8 cellular contexts compared by ENCODE assay signal in the genomic region with DNA sequence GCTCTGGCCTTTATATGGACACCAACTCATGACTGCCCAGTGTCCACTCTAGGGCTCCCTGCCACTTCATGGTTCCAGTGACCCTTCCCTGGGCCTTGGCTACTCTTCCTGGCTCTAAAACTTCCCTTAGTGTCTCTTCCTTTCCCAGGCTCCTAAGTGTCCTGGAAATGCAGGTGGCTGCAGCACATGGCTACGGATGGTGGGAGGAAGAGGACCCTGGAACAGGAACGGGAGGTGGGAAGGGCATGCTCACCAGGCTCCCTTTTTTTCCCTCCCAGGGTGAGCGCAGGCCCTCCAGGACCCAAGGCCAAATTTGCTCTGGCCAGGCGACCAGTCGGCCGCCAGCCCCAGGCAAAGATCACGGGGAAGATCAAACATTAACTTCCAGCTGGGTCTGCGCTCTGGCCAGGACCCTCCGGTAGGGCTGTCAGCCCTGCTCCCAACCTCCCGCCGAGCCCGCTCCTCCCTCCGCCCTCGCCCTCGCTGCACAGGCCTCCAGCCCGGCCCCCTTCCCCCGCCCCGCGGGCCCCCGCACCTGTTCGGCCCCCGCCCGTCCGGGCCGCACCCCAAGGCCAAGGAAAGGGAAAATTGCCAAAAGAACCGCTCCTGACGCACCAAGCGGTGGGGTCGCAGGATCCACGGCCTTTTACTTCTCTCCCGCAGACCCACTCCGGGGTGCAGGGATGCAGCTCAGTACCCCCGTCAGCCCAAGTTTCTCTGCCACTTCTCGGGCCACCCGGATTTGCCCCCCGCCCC. TPM values are rescaled to one million over a fixed set of nuclear protein-coding genes. Genes with fewer than 3 reads are reported as not detected.
DNase-seq lines count a peak whose midpoint lies in the region; ATAC-seq and TF ChIP-seq lines count a peak whose summit lies in the region.

No MANE protein-coding gene starts in this region.

- POLR2A ChIA-PET in CD4-positive, alpha-beta T cell (lab: Charles Lee) = interaction anchor here (0.6 to 5.4 kb wide), 9 partner anchors 10 to 406 kb away, joined by 3 to 33 read pairs (median 4); a partner anchor contains a TSS
- POLR2A ChIA-PET in activated CD4-positive, alpha-beta T cell treated with anti-CD3 and anti-CD28 coated beads, Interleukin-2, amount 10 ng/mL, durations not matched to agents 7 days and 5 days (lab: Charles Lee) = no interaction called here

- H3K9me3 Mint-ChIP-seq in CD4-positive, alpha-beta T cell = no peaks in the 10 kb centered on the region
- H3K9me3 Mint-ChIP-seq in activated CD4-positive, alpha-beta T cell treated with anti-CD3 and anti-CD28 coated beads, Interleukin-2, amount 10 ng/mL, durations not matched to agents 7 days and 5 days = no peaks in the 10 kb centered on the region

- peak overlapping the region; percentile 52 for H3K4me3 ChIP-seq in cardiac muscle cell
- peak overlapping the region; percentile 29 for H3K4me3 ChIP-seq in retinal pigment epithelial cell (ENCODE audit: low read length)

- peak overlapping the region; percentile 78 for H3K27ac Mint-ChIP-seq in CD4-positive, alpha-beta T cell
- H3K27ac Mint-ChIP-seq in activated CD4-positive, alpha-beta T cell treated with anti-CD3 and anti-CD28 coated beads, Interleukin-2, amount 10 ng/mL, durations not matched to agents 7 days and 5 days = peak overlapping the region; percentile 92

- CTCF ChIA-PET in CD4-positive, alpha-beta T cell (lab: Charles Lee) = no interaction called here
- CTCF ChIA-PET in activated CD4-positive, alpha-beta T cell treated with anti-CD3 and anti-CD28 coated beads, Interleukin-2, amount 10 ng/mL, durations not matched to agents 7 days and 5 days (lab: Charles Lee) = no interaction called here

- intact Hi-C loops in CD4-positive, alpha-beta T cell (cut with DNase I, micrococcal nuclease) = loop anchor here (5.0 to 10.0 kb wide), 2 partner anchors 61 to 109 kb away; a partner anchor contains a TSS

- TF ChIP-seq CTCF in CD4-positive, alpha-beta T cell (IDR thresholded peaks at IDR 0.05) = no peak
- TF ChIP-seq CTCF in cardiac muscle cell (IDR thresholded peaks at IDR 0.05; ENCODE audit: low read depth, low read length) (no peak), retinal pigment epithelial cell (conservative IDR thresholded peaks at IDR 0.05; ENCODE audit: low read depth, low read length) (no peak), foreskin keratinocyte (conservative IDR thresholded peaks at IDR 0.05) (no peak)

- peak overlapping the region; percentile 5 for H3K27ac ChIP-seq in CD4-positive, alpha-beta T cell (ENCODE audit: low read depth, low read length)
- H3K27ac ChIP-seq in cardiac muscle cell (peak overlapping the region; percentile 95), foreskin keratinocyte (no peak overlapping the region)

- ATAC-seq in CD4-positive, alpha-beta T cell (ENCODE audit: poor library complexity) = peak; percentile 12
- ATAC-seq in HG02678 (IDR thresholded peaks at IDR 0.05; ENCODE audit: unreplicated experiment) (no peak), foreskin keratinocyte (no peak)

- no peaks in the 10 kb centered on the region for H3K36me3 ChIP-seq in cardiac muscle cell

- H3K27me3 ChIP-seq in CD4-positive, alpha-beta T cell (ENCODE audit: control insufficient read depth, insufficient read depth, low read length) = no peaks in the 10 kb centered on the region
- H3K27me3 ChIP-seq in cardiac muscle cell (no peaks in the 10 kb centered on the region), foreskin keratinocyte (peaks cover 40% of the 10 kb centered on the region)

- peak in 4 of 10 experiments; percentile 8 to 40 (median 17) for DNase-seq in CD4-positive, alpha-beta T cell
- DNase-seq in activated CD4-positive, alpha-beta T cell treated with anti-CD3 and anti-CD28 coated beads, Interleukin-2, amount 10 ng/mL, durations not matched to agents 7 days and 5 days = no peak
- DNase-seq in cardiac muscle cell (ENCODE audit: low read depth in 1 of 2, low spot score in 1 of 2) (peak in 1 of 2 donors; percentile 59), retinal pigment epithelial cell (ENCODE audit: low read depth) (no peak), NCI-H1930 (lab: John Stamatoyannopoulos, UW) (no peak), SHP77 treated with DMSO at 0.1 percent for 48 hours (lab: John Stamatoyannopoulos, UW) (no peak), foreskin keratinocyte (no peak)

- H3K27me3 Mint-ChIP-seq in CD4-positive, alpha-beta T cell = no peaks in the 10 kb centered on the region
- H3K27me3 Mint-ChIP-seq in activated CD4-positive, alpha-beta T cell treated with anti-CD3 and anti-CD28 coated beads, Interleukin-2, amount 10 ng/mL, durations not matched to agents 7 days and 5 days = peaks cover 32% of the 10 kb centered on the region

- no peaks in the 10 kb centered on the region for H3K36me3 Mint-ChIP-seq in CD4-positive, alpha-beta T cell (ENCODE audit: low read depth)
- H3K36me3 Mint-ChIP-seq in activated CD4-positive, alpha-beta T cell treated with anti-CD3 and anti-CD28 coated beads, Interleukin-2, amount 10 ng/mL, durations not matched to agents 7 days and 5 days (ENCODE audit: low read depth) = no peaks in the 10 kb centered on the region

- peaks cover 30% of the 10 kb centered on the region for H3K4me1 Mint-ChIP-seq in CD4-positive, alpha-beta T cell (ENCODE audit: low read depth)
- peaks cover 48% of the 10 kb centered on the region for H3K4me1 Mint-ChIP-seq in activated CD4-positive, alpha-beta T cell treated with anti-CD3 and anti-CD28 coated beads, Interleukin-2, amount 10 ng/mL, durations not matched to agents 7 days and 5 days

- no peaks in the 10 kb centered on the region for H3K9me3 ChIP-seq in CD4-positive, alpha-beta T cell (ENCODE audit: control insufficient read depth, low read length)
- no peaks in the 10 kb centered on the region for H3K9me3 ChIP-seq in cardiac muscle cell (ENCODE audit: low read depth)

- H3K4me1 ChIP-seq in cardiac muscle cell (ENCODE audit: low read depth) (peaks cover 36% of the 10 kb centered on the region), foreskin keratinocyte (no peaks in the 10 kb centered on the region)

- peak overlapping the region; percentile 86 for H3K4me3 Mint-ChIP-seq in CD4-positive, alpha-beta T cell
- peak overlapping the region; percentile 72 for H3K4me3 Mint-ChIP-seq in activated CD4-positive, alpha-beta T cell treated with anti-CD3 and anti-CD28 coated beads, Interleukin-2, amount 10 ng/mL, durations not matched to agents 7 days and 5 days

RNA-seq across cellular contexts. Expression of a gene that starts 1.0 kb away (rescaled TPM):
- 10 to 100 TPM; 33.1 to 34.6 TPM for total RNA-seq in CD4-positive, alpha-beta T cell
- total RNA-seq in activated CD4-positive, alpha-beta T cell treated with anti-CD3 and anti-CD28 coated beads, Interleukin-2, amount 10 ng/mL, durations not matched to agents 7 days and 5 days = 10 to 100 TPM; 18.3 to 19.5 TPM
- total RNA-seq in cardiac muscle cell (150 and 203 TPM in 2 replicates), foreskin keratinocyte (0.71 and 1.4 TPM in 2 replicates)
- polyA plus RNA-seq in cardiac muscle cell (174 and 198 TPM in 2 replicates), foreskin keratinocyte (0.90 and 1.2 TPM in 2 replicates)

RNA-seq across cellular contexts. Expression of a gene that starts 54.0 kb away (rescaled TPM):
- total RNA-seq in CD4-positive, alpha-beta T cell = 1 to 10 TPM; 3.7 to 4.0 TPM
- total RNA-seq in activated CD4-positive, alpha-beta T cell treated with anti-CD3 and anti-CD28 coated beads, Interleukin-2, amount 10 ng/mL, durations not matched to agents 7 days and 5 days = 1 to 10 TPM; 6.7 to 8.1 TPM
- total RNA-seq in cardiac muscle cell (46.3 and 52.1 TPM in 2 replicates), foreskin keratinocyte (11.8 TPM in 2 replicates)
- polyA plus RNA-seq in cardiac muscle cell (25.3 and 32.2 TPM in 2 replicates), foreskin keratinocyte (3.1 and 4.0 TPM in 2 replicates)
